Comparison of ENCODE assay signal across 27 cellular contexts in genomic region chr6:170035896-170036295, GRCh38.
DNase-seq lines count a peak whose midpoint lies in the region; ATAC-seq and TF ChIP-seq lines count a peak whose summit lies in the region.
"Had no signal": no experiment of that assay in that cellular context is flagged by ENCODE, and none has a peak within 500 bp of the region (broad histone marks: within the 10 kb centered on the region; RNA-seq: fewer than 3 reads in every experiment).

No MANE protein-coding gene starts in this region.

- no peaks in the 10 kb centered on the region for H3K27me3 ChIP-seq in HUES48 (ENCODE audit: control insufficient read depth, insufficient read depth, low read length)
- H3K27me3 ChIP-seq in osteoblast (ENCODE audit: insufficient read depth, low read length), result no peaks in the 10 kb centered on the region
- H3K27me3 ChIP-seq: BLaER1, esophagus muscularis mucosa, foreskin keratinocyte, hepatocyte, upper lobe of left lung had no signal

- H3K9me3 ChIP-seq in HUES48 (ENCODE audit: control insufficient read depth, insufficient read depth, low read length) (peaks cover 6% of the 10 kb centered on the region; the same call in 1 of the 2 replicates), osteoblast (ENCODE audit: low read depth, low read length) (no peaks in the 10 kb centered on the region)

- TF ChIP-seq CTCF in C4-2B (conservative IDR thresholded peaks at IDR 0.05) (no peak), coronary artery (IDR thresholded peaks at IDR 0.05) (no peak), osteoblast (IDR thresholded peaks at IDR 0.05; ENCODE audit: extremely low read depth, low read depth, low read length) (no peak)

- no peaks in the 10 kb centered on the region for H3K79me2 ChIP-seq in osteoblast (ENCODE audit: insufficient read depth, low read length)
- H3K79me2 ChIP-seq: hepatocyte had no signal

- H3K27ac ChIP-seq in C4-2B (peak overlapping the region; percentile 35), HUES48 (ENCODE audit: low read depth, low read length) (peak overlapping the region; percentile 47), coronary artery (no peak overlapping the region), osteoblast (ENCODE audit: low read depth, low read length) (no peak overlapping the region)
- H3K27ac ChIP-seq: BLaER1, esophagus muscularis mucosa, foreskin keratinocyte, hepatocyte, left ventricle myocardium inferior had no signal

- ATAC-seq in HG03025 (IDR thresholded peaks at IDR 0.05; ENCODE audit: low FRiP score, unreplicated experiment) (no peak), HG02610 (IDR thresholded peaks at IDR 0.05; ENCODE audit: unreplicated experiment) (no peak), HG02571 (IDR thresholded peaks at IDR 0.05; ENCODE audit: unreplicated experiment) (no peak)
- ATAC-seq: activated CD8-positive, alpha-beta memory T cell treated with anti-CD3 and anti-CD28 coated beads, Interleukin-2, amount 10 ng/mL, durations not matched to agents 7 days and 5 days; foreskin keratinocyte; Panc1 had no signal

- no peak overlapping the region for H3K9ac ChIP-seq in HUES48 (ENCODE audit: low read depth, low read length)
- H3K9ac ChIP-seq: BLaER1 had no signal

- H3K4me2 ChIP-seq in osteoblast (ENCODE audit: insufficient read depth, low read length), result no peak overlapping the region
- H3K4me2 ChIP-seq: BLaER1, hepatocyte had no signal

- H3K4me3 ChIP-seq in HUES48 (ENCODE audit: low read depth, low read length) (no peak overlapping the region), coronary artery (no peak overlapping the region), osteoblast (ENCODE audit: insufficient read depth, low read length) (no peak overlapping the region)
- H3K4me3 ChIP-seq: BLaER1, esophagus muscularis mucosa, hepatocyte, left ventricle myocardium inferior, upper lobe of left lung had no signal

- H3K4me1 ChIP-seq in HUES48 (ENCODE audit: control insufficient read depth, insufficient read depth, low read length) (peaks cover 18% of the 10 kb centered on the region), osteoblast (ENCODE audit: insufficient read depth, low read length) (no peaks in the 10 kb centered on the region)
- H3K4me1 ChIP-seq: foreskin keratinocyte had no signal

- no peaks in the 10 kb centered on the region for H3K36me3 ChIP-seq in HUES48 (ENCODE audit: control insufficient read depth, insufficient read depth, low read length)
- H3K36me3 ChIP-seq in osteoblast (ENCODE audit: insufficient read depth, low read length), result no peaks in the 10 kb centered on the region
- H3K36me3 ChIP-seq: BLaER1, esophagus muscularis mucosa, left ventricle myocardium inferior, upper lobe of left lung had no signal

- H4K20me1 ChIP-seq in osteoblast (ENCODE audit: insufficient read depth, low read length), result no peaks in the 10 kb centered on the region
- H4K20me1 ChIP-seq: BLaER1 had no signal

- no peak overlapping the region for H2AFZ ChIP-seq in osteoblast (ENCODE audit: low read length)
- H2AFZ ChIP-seq: hepatocyte had no signal

- DNase-seq in coronary artery (ENCODE audit: low spot score) (peak; percentile 60), osteoblast (ENCODE audit: insufficient read length, low spot score, missing footprints) (peak; percentile 14)
- no peak for DNase-seq in activated CD4-positive, alpha-beta T cell treated with anti-CD3 and anti-CD28 coated beads for 48 hours
- DNase-seq: activated CD4-positive, alpha-beta T cell treated with anti-CD3 and anti-CD28 coated beads, Interleukin-2, amount 50 U/mL, for 1 hour; activated CD8-positive, alpha-beta memory T cell treated with anti-CD3 and anti-CD28 coated beads, Interleukin-2, amount 10 ng/mL, durations not matched to agents 7 days and 5 days; activated naive CD4-positive, alpha-beta T cell treated with anti-CD3 and anti-CD28 coated beads, Interleukin-2, amount 10 ng/mL, durations not matched to agents 7 days and 5 days; COR-L47; foreskin keratinocyte; left ventricle myocardium inferior; NCI-H1694; NCI-H510A; occipital lobe; SIG-M5; small intestine; stimulated activated CD4-positive, alpha-beta T cell treated with anti-CD3 and anti-CD28 coated beads, Interleukin-1b, Interleukin-23, amount 100 ng/mL, for 48 hours; SW 1271; T-helper 9 cell had no signal

Comparison
In these comparisons a context has a peak if more than half of its experiments do, and no peak if none do; other contexts are left out.
1. H3K27ac ChIP-seq: peak in C4-2B (single experiment) and HUES48 (single experiment); none in coronary artery (0 of 2) and osteoblast (single experiment).